ENCODE assay signal across 1 cellular context in genomic region chr19:22634450-22634827, GRCh38.
TF ChIP-seq lines count a peak whose summit lies in the region.

No MANE protein-coding gene starts in this region.

TF ChIP-seq in IMR-90, 13 proteins besides CTCF, POLR2A, EP300 and RAD21 (continued from another document):
- no peak for TF ChIP-seq RCOR1 (IDR thresholded peaks at IDR 0.05; ENCODE audit: insufficient replicate concordance, low read length)
- no peak for TF ChIP-seq RFX5 (IDR thresholded peaks at IDR 0.05; ENCODE audit: low read depth, low read length)
- TF ChIP-seq FOS (IDR thresholded peaks at IDR 0.05; ENCODE audit: low read depth, low read length) = no peak
- no peak for TF ChIP-seq MAZ (IDR thresholded peaks at IDR 0.05; ENCODE audit: borderline replicate concordance, low read depth, low read length)
